Comparison of ENCODE assay signal across 22 cellular contexts in genomic region chr18:9628984-9629383, GRCh38. TPM values are rescaled to one million over a fixed set of nuclear protein-coding genes. Genes with fewer than 3 reads are reported as not detected.
DNase-seq lines count a peak whose midpoint lies in the region; ATAC-seq, FAIRE-seq and TF ChIP-seq lines count a peak whose summit lies in the region.
"Had no signal": no experiment of that assay in that cellular context is flagged by ENCODE, and none has a peak within 500 bp of the region (broad histone marks: within the 10 kb centered on the region; RNA-seq: fewer than 3 reads in every experiment).

No MANE protein-coding gene starts in this region.

- H3K36me3 ChIP-seq in HEK293 (ENCODE audit: control insufficient read depth in 2 of 2, insufficient read depth in 1 of 2, low read length in 2 of 2) (no peaks in the 10 kb centered on the region), PC-9 (ENCODE audit: low read depth) (no peaks in the 10 kb centered on the region), adrenal gland (replicated peaks in 1 of 2) (no peaks in the 10 kb centered on the region), pancreas (no peaks in the 10 kb centered on the region), left ventricle myocardium inferior (no peaks in the 10 kb centered on the region)
- H3K36me3 ChIP-seq: BLaER1 treated with 17β-estradiol and CSF1 and Interleukin-3, amounts not matched to agents 10 nM and 100 nM had no signal

- no peak for DNase-seq in PC-9
- peak in 6 of 7 donors; percentile 22 to 62 (median 28) for DNase-seq in adrenal gland
- DNase-seq in pancreas, result peak in 2 of 6 donors; percentile 15 to 37
- DNase-seq in left ventricle myocardium inferior, result no peak
- DNase-seq in NCI-H2029 treated with DMSO at 0.1 percent for 48 hours (lab: John Stamatoyannopoulos, UW), result no peak
- DNase-seq: AML-193; Calu3; CD4-positive, alpha-beta T cell; CD8-positive, alpha-beta T cell; DMS79 treated with DMSO at 0.1 percent for 48 hours; GF-D8 had no signal

- no peak overlapping the region for H2AFZ ChIP-seq in PC-9

- H3K4me3 ChIP-seq in HEK293 (ENCODE audit: low read depth, low read length) (no peak overlapping the region), PC-9 (no peak overlapping the region), adrenal gland (no peak overlapping the region), pancreas (no peak overlapping the region), left ventricle myocardium inferior (no peak overlapping the region)
- H3K4me3 ChIP-seq: A549; BLaER1 treated with 17β-estradiol and CSF1 and Interleukin-3, amounts not matched to agents 10 nM and 100 nM had no signal

- no peak for FAIRE-seq in pancreas (lab: Jason Lieb, UNC)
- FAIRE-seq: A549, D721Med, G401.6, GM12891 had no signal

- H3K4me1 ChIP-seq in HEK293 (ENCODE audit: control insufficient read depth, insufficient read depth, low read length) (no peaks in the 10 kb centered on the region; the same call in 1 of the 2 replicates), PC-9 (replicated peaks; ENCODE audit: insufficient read depth) (peaks cover 62% of the 10 kb centered on the region), adrenal gland (replicated peaks in 1 of 2) (no peaks in the 10 kb centered on the region), pancreas (peaks cover 0 to 11% (median 5%) of the 10 kb centered on the region in 3 donors), left ventricle myocardium inferior (peaks cover 12% of the 10 kb centered on the region)
- H3K4me1 ChIP-seq: BLaER1 treated with 17β-estradiol and CSF1 and Interleukin-3, amounts not matched to agents 10 nM and 100 nM had no signal

- intact Hi-C loops in PC-9 (cut with micrococcal nuclease; ENCODE audit: unreplicated experiment), result no loop called here
- intact Hi-C loops in adrenal gland (cut with DNase I), result no loop called here
- intact Hi-C loops in pancreas (cut with DNase I), result no loop called here
- intact Hi-C loops in left ventricle myocardium inferior (cut with micrococcal nuclease), result no loop called here

- CTCF ChIA-PET in HEK293 (lab: Yijun Ruan, JAX), result no interaction called here
- CTCF ChIA-PET in PC-9 (lab: Charles Lee), result no interaction called here

- H3K27ac ChIP-seq in HEK293 (ENCODE audit: extremely low read depth, low read depth, low read length), result no peak overlapping the region
- H3K27ac ChIP-seq in PC-9, result peak overlapping the region; percentile 92; the same call in 1 of the 2 replicates
- peak overlapping the region in 3 of 5 donors; percentile 39 to 64 (median 59) for H3K27ac ChIP-seq in adrenal gland
- no peak overlapping the region for H3K27ac ChIP-seq in pancreas
- no peak overlapping the region for H3K27ac ChIP-seq in left ventricle myocardium inferior (replicated peaks)
- H3K27ac ChIP-seq: 22Rv1; BLaER1 treated with 17β-estradiol and CSF1 and Interleukin-3, amounts not matched to agents 10 nM and 100 nM; C4-2B had no signal

- H3K9me3 ChIP-seq in HEK293 (ENCODE audit: control insufficient read depth, insufficient read depth, low read depth, low read length), result no peaks in the 10 kb centered on the region
- no peaks in the 10 kb centered on the region for H3K9me3 ChIP-seq in PC-9 (ENCODE audit: insufficient read depth, low read depth)
- H3K9me3 ChIP-seq in adrenal gland (replicated peaks in 1 of 3), result no peaks in the 10 kb centered on the region
- no peaks in the 10 kb centered on the region for H3K9me3 ChIP-seq in pancreas
- H3K9me3 ChIP-seq in left ventricle myocardium inferior (replicated peaks), result no peaks in the 10 kb centered on the region
- H3K9me3 ChIP-seq: A549; BLaER1 treated with 17β-estradiol and CSF1 and Interleukin-3, amounts not matched to agents 10 nM and 100 nM; Caco-2 had no signal

- POLR2A ChIA-PET in HEK293 (lab: Yijun Ruan, JAX) (no interaction called here), PC-9 (lab: Charles Lee; ENCODE audit: unreplicated experiment) (no interaction called here)

- BruUV-seq in PC-9 (replicated peaks; lab: Mats Ljungman, UMichigan), result no TSS peak

- TF ChIP-seq CTCF in HEK293 (tag by site-specific recombination; IDR thresholded peaks at IDR 0.05) (no peak), PC-9 (conservative IDR thresholded peaks at IDR 0.05) (no peak), adrenal gland (IDR thresholded peaks at IDR 0.05) (no peak), pancreas (IDR thresholded peaks at IDR 0.05) (no peak), left ventricle myocardium inferior (IDR thresholded peaks at IDR 0.05; ENCODE audit: borderline replicate concordance) (no peak)

- peak; percentile 41 to 68 (median 55) for ATAC-seq in pancreas
- no peak for ATAC-seq in HG03108 (IDR thresholded peaks at IDR 0.05; ENCODE audit: unreplicated experiment)
- ATAC-seq in GM19455 (IDR thresholded peaks at IDR 0.05; ENCODE audit: unreplicated experiment), result no peak
- ATAC-seq: A549; CD8-positive, alpha-beta T cell had no signal

- no peak for TF ChIP-seq POLR2A in adrenal gland (IDR thresholded peaks at IDR 0.05)

- H3K27me3 ChIP-seq in PC-9 (ENCODE audit: insufficient read depth, low read depth) (no peaks in the 10 kb centered on the region), adrenal gland (no peaks in the 10 kb centered on the region), pancreas (no peaks in the 10 kb centered on the region), left ventricle myocardium inferior (ENCODE audit: low read depth) (no peaks in the 10 kb centered on the region)
- H3K27me3 ChIP-seq: BLaER1 treated with 17β-estradiol and CSF1 and Interleukin-3, amounts not matched to agents 10 nM and 100 nM had no signal

- H3F3A ChIP-seq in PC-9 (ENCODE audit: insufficient read depth, low read depth), result peaks cover 50% of the 10 kb centered on the region

- no peaks in the 10 kb centered on the region for H3K9me2 ChIP-seq in PC-9 (ENCODE audit: insufficient read depth)

- no peaks in the 10 kb centered on the region for H4K20me1 ChIP-seq in PC-9 (ENCODE audit: insufficient read depth)
- H4K20me1 ChIP-seq: BLaER1 treated with 17β-estradiol and CSF1 and Interleukin-3, amounts not matched to agents 10 nM and 100 nM had no signal

- H3K4me2 ChIP-seq in PC-9, result no peak overlapping the region
- H3K4me2 ChIP-seq: A549; BLaER1 treated with 17β-estradiol and CSF1 and Interleukin-3, amounts not matched to agents 10 nM and 100 nM had no signal

- 65 to 87% (median 70%) methylated on average over 5 of the region's 5 CpGs for WGBS in adrenal gland, 4 donors
- 43 to 70% methylated on average over 5 of the region's 5 CpGs for WGBS in pancreas, 2 donors

- H3K79me2 ChIP-seq in PC-9 (ENCODE audit: low read depth), result no peaks in the 10 kb centered on the region

TF ChIP-seq in HEK293, 187 proteins besides CTCF, POLR2A, EP300 and RAD21:
- no peak for TF ChIP-seq REPIN1 (tag by site-specific recombination; IDR thresholded peaks at IDR 0.05; ENCODE audit: low read depth)
- 0 out of 2 replicates have a peak, but pooled peaks have one; percentile 7 for TF ChIP-seq ZNF585B (tag by site-specific recombination; IDR thresholded peaks at IDR 0.05)

RNA-seq across cellular contexts. Expression of gene PPP4R1, which starts 14.6 kb away (rescaled TPM):
- total RNA-seq in PC-9 (2021) (157 and 167 TPM in 2 replicates), adrenal gland (100 to 1,000 TPM in 1 of 8 donors, 10 to 100 TPM in 7; 22.8 to 104 (median 66.2) TPM), pancreas (10 to 100 TPM; 31.8 to 55.1 (median 41.1) TPM), left ventricle myocardium inferior (53.5 TPM)
- polyA plus RNA-seq in adrenal gland (10 to 100 TPM; 25.7 to 56.4 (median 36.1) TPM), pancreas (10 to 100 TPM; 13.7 to 24.9 TPM)

Comparison
In these comparisons a context has a peak if more than half of its experiments do, and no peak if none do; other contexts are left out.
1. H3K27ac ChIP-seq: peak in PC-9 (single experiment) and adrenal gland (3 of 5); none in HEK293 (single experiment), pancreas (0 of 4) and left ventricle myocardium inferior (single experiment).
2. DNase-seq: peak in adrenal gland (6 of 7); none in PC-9 (0 of 2), left ventricle myocardium inferior (single experiment) and NCI-H2029 treated with DMSO at 0.1 percent for 48 hours (single experiment).
3. ATAC-seq: peak in pancreas (4 of 4); none in HG03108 (single experiment) and GM19455 (single experiment).